ENCODE assay signal across 9 cellular contexts in genomic region chr3:149812165-149812605, GRCh38. TPM values are rescaled to one million over a fixed set of nuclear protein-coding genes. Genes with fewer than 3 reads are reported as not detected.
A peak's percentile ranks its signal among the peaks of the same experiment; 100 is the strongest.
DNase-seq lines count a peak whose midpoint lies in the region; ATAC-seq and TF ChIP-seq lines count a peak whose summit lies in the region.
"Had no signal": no experiment of that assay in that cellular context is flagged by ENCODE, and none has a peak within 500 bp of the region (broad histone marks: within the 10 kb centered on the region; RNA-seq: fewer than 3 reads in every experiment).

No MANE protein-coding gene starts in this region.

- CTCF ChIA-PET in GM10248 (lab: Yijun Ruan, JAX) = no interaction called here

- TF ChIP-seq POLR2A in stomach (IDR thresholded peaks at IDR 0.05) = no peak

- H3K27ac ChIP-seq in stomach = peak overlapping the region; percentile 98 to 99 (median 99)

- 10 to 18% (median 11%) methylated on average over 13 of the region's 13 CpGs for WGBS in stomach, 5 donors

- no peaks in the 10 kb centered on the region for H3K36me3 ChIP-seq in stomach

- POLR2A ChIA-PET in GM10248 (lab: Yijun Ruan, JAX) = no interaction called here

- peaks cover 13 to 46% (median 31%) of the 10 kb centered on the region in 4 donors for H3K4me1 ChIP-seq in stomach

- peaks cover 23% of the 10 kb centered on the region for H3K4me1 Mint-ChIP-seq in activated T-helper 17 cell treated with anti-CD3 and anti-CD28 coated beads, Interleukin-2, amount 50 U/mL, for 72 hours
- peaks cover 43 to 54% of the 10 kb centered on the region in 2 donors for H3K4me1 Mint-ChIP-seq in immature natural killer cell

- H3K27ac Mint-ChIP-seq in activated T-helper 17 cell treated with anti-CD3 and anti-CD28 coated beads, Interleukin-2, amount 50 U/mL, for 72 hours = peak overlapping the region; percentile 99
- H3K27ac Mint-ChIP-seq in immature natural killer cell = peak overlapping the region; percentile 95 to 100 (median 99)

- ATAC-seq in HG02943 (IDR thresholded peaks at IDR 0.05; ENCODE audit: low read depth, unreplicated experiment) (peak; percentile 25), HG03521 (IDR thresholded peaks at IDR 0.05; ENCODE audit: unreplicated experiment) (no peak)
- ATAC-seq in activated T-helper 17 cell treated with anti-CD3 and anti-CD28 coated beads, Interleukin-2, amount 50 U/mL, for 72 hours (replicated peaks) = no peak

- peak overlapping the region; percentile 67 to 77 (median 74) for H3K4me3 ChIP-seq in stomach

- intact Hi-C loops in stomach (cut with DNase I; ENCODE audit: low total_unique reads) = no loop called here

- H3K4me3 Mint-ChIP-seq in activated T-helper 17 cell treated with anti-CD3 and anti-CD28 coated beads, Interleukin-2, amount 50 U/mL, for 72 hours = peak overlapping the region; percentile 97
- peak overlapping the region; percentile 97 to 100 (median 99) for H3K4me3 Mint-ChIP-seq in immature natural killer cell

- H3K9me3 ChIP-seq in stomach = no peaks in the 10 kb centered on the region

- DNase-seq in immature natural killer cell (no peak), stomach (no peak), GM10248 (ENCODE audit: extremely low spot score) (no peak)
- no peak for DNase-seq in effector CD4-positive, alpha-beta T cell

- H3K36me3 Mint-ChIP-seq in activated T-helper 17 cell treated with anti-CD3 and anti-CD28 coated beads, Interleukin-2, amount 50 U/mL, for 72 hours (ENCODE audit: low read depth) = peaks cover under 1% of the 10 kb centered on the region
- no peaks in the 10 kb centered on the region for H3K36me3 Mint-ChIP-seq in immature natural killer cell

- no peak for TF ChIP-seq CTCF in stomach (IDR thresholded peaks at IDR 0.05)
- no peak for TF ChIP-seq CTCF in GM10248 (IDR thresholded peaks at IDR 0.05; ENCODE audit: control extremely low read depth, extremely low read depth, low read depth, missing control alignments)

- H3K27me3 Mint-ChIP-seq in activated T-helper 17 cell treated with anti-CD3 and anti-CD28 coated beads, Interleukin-2, amount 50 U/mL, for 72 hours = no peaks in the 10 kb centered on the region
- peaks cover 4 to 10% (median 6%) of the 10 kb centered on the region in 3 donors for H3K27me3 Mint-ChIP-seq in immature natural killer cell (ENCODE audit: low read depth in 3 of 3)

- no peak for TF ChIP-seq EP300 in stomach (IDR thresholded peaks at IDR 0.05)

- H3K27me3 ChIP-seq in stomach = no peaks in the 10 kb centered on the region

- no peaks in the 10 kb centered on the region for H3K9me3 Mint-ChIP-seq in activated T-helper 17 cell treated with anti-CD3 and anti-CD28 coated beads, Interleukin-2, amount 50 U/mL, for 72 hours
- no peaks in the 10 kb centered on the region for H3K9me3 Mint-ChIP-seq in immature natural killer cell

RNA-seq across cellular contexts. Expression of gene RNF13, which starts 0.8 kb away (rescaled TPM):
- total RNA-seq in activated T-helper 17 cell treated with anti-CD3 and anti-CD28 coated beads, Interleukin-2, amount 50 U/mL, for 72 hours = 10 to 100 TPM; 35.3 to 38.6 TPM
- polyA plus RNA-seq in immature natural killer cell = 100 to 1,000 TPM; 116 to 145 (median 142) TPM
- total RNA-seq in stomach = 100 to 1,000 TPM in 2 of 5 donors, 10 to 100 TPM in 2, 1 to 10 TPM in 1; 6.7 to 130 (median 59.8) TPM
- 10 to 100 TPM; 24.9 to 35.1 (median 27.2) TPM for polyA plus RNA-seq in stomach

RNA-seq across cellular contexts. Expression of gene ANKUB1, which starts 19.8 kb away (rescaled TPM):
- not detected for total RNA-seq in activated T-helper 17 cell treated with anti-CD3 and anti-CD28 coated beads, Interleukin-2, amount 50 U/mL, for 72 hours
- polyA plus RNA-seq in immature natural killer cell (not detected), stomach (not detected)
- total RNA-seq in stomach = not detected
- total RNA-seq: NCI-H460, posterior vena cava had no signal

RNA-seq across cellular contexts. Expression of gene COMMD2, which starts 59.9 kb away (rescaled TPM):
- total RNA-seq in activated T-helper 17 cell treated with anti-CD3 and anti-CD28 coated beads, Interleukin-2, amount 50 U/mL, for 72 hours = 10 to 100 TPM; 20.1 to 23.3 TPM
- 10 to 100 TPM; 62.7 to 83.5 (median 80.9) TPM for polyA plus RNA-seq in immature natural killer cell
- total RNA-seq in stomach = 10 to 100 TPM in 3 of 5 donors, 1 to 10 TPM in 2; 1.4 to 50.4 (median 25.8) TPM
- polyA plus RNA-seq in stomach = 10 to 100 TPM in 2 of 3 donors, 1 to 10 TPM in 1; 7.1 to 18.5 (median 11.3) TPM
